ENCODE assay signal across 11 cellular contexts in genomic region chr9:16628421-16628820, GRCh38.
DNase-seq lines count a peak whose midpoint lies in the region; ATAC-seq and TF ChIP-seq lines count a peak whose summit lies in the region.
"Had no signal": no experiment of that assay in that cellular context is flagged by ENCODE, and none has a peak within 500 bp of the region (broad histone marks: within the 10 kb centered on the region; RNA-seq: fewer than 3 reads in every experiment).

No MANE protein-coding gene starts in this region.

- no peaks in the 10 kb centered on the region for H3K36me3 ChIP-seq in skeletal muscle satellite cell (ENCODE audit: insufficient read depth, low read length)
- H3K36me3 ChIP-seq: upper lobe of left lung had no signal

- DNase-seq in HCEC 1CT, result peak; percentile 35
- peak; percentile 39 for DNase-seq in amniotic epithelial cell (ENCODE audit: low read depth)
- peak; percentile 5 for DNase-seq in hepatic stellate cell (ENCODE audit: low spot score)
- no peak for DNase-seq in NCI-H345 (lab: John Stamatoyannopoulos, UW)
- no peak for DNase-seq in GM10248 (ENCODE audit: extremely low spot score)
- DNase-seq: activated gamma-delta T cell treated with Interleukin-2 at 50 U/mL for 16 hours; naive thymus-derived CD8-positive, alpha-beta T cell; stimulated activated CD4-positive, alpha-beta T cell treated with anti-CD3 and anti-CD28 coated beads, Interleukin-2, amount 100 ng/mL, for 48 hours; upper lobe of left lung had no signal

- peak overlapping the region; percentile 57 for H3K4me3 ChIP-seq in skeletal muscle satellite cell (ENCODE audit: low read length)
- H3K4me3 ChIP-seq: upper lobe of left lung had no signal

- no peak for ATAC-seq in GM19455 (IDR thresholded peaks at IDR 0.05; ENCODE audit: unreplicated experiment)
- ATAC-seq: naive thymus-derived CD8-positive, alpha-beta T cell had no signal

- peaks cover 56% of the 10 kb centered on the region for H3K4me1 ChIP-seq in skeletal muscle satellite cell (ENCODE audit: control insufficient read depth, insufficient read depth, low read length)

- H3K27me3 ChIP-seq in skeletal muscle satellite cell (ENCODE audit: control insufficient read depth, insufficient read depth, low read length), result no peaks in the 10 kb centered on the region
- H3K27me3 ChIP-seq: upper lobe of left lung had no signal

- CTCF ChIA-PET in GM10248 (lab: Yijun Ruan, JAX), result interaction anchor here (1.4 kb wide), 1 partner anchor 17 kb away, joined by 4 read pairs; no protein-coding TSS in a partner anchor

- H3K9ac ChIP-seq in skeletal muscle satellite cell (ENCODE audit: low read depth, low read length), result peak overlapping the region; percentile 78

- TF ChIP-seq CTCF in GM10248 (IDR thresholded peaks at IDR 0.05; ENCODE audit: control extremely low read depth, extremely low read depth, low read depth, missing control alignments), result no peak

- peak overlapping the region; percentile 81 for H3K4me2 ChIP-seq in skeletal muscle satellite cell (ENCODE audit: low read length)

- no peaks in the 10 kb centered on the region for H3K9me3 ChIP-seq in skeletal muscle satellite cell (replicated peaks; ENCODE audit: low read length)
- H3K9me3 ChIP-seq: upper lobe of left lung had no signal

- POLR2A ChIA-PET in GM10248 (lab: Yijun Ruan, JAX), result no interaction called here

Comparison
In these comparisons a context has a peak if more than half of its experiments do, and no peak if none do; other contexts are left out.
1. DNase-seq: peak in HCEC 1CT (single experiment), amniotic epithelial cell (single experiment) and hepatic stellate cell (single experiment); none in NCI-H345 (single experiment) and GM10248 (single experiment).